Comparison of ENCODE assay signal across 24 cellular contexts in genomic region chr1:12335815-12336214, GRCh38.
"Had no signal": no experiment of that assay in that cellular context is flagged by ENCODE, and none has a peak within 500 bp of the region (broad histone marks: within the 10 kb centered on the region; RNA-seq: fewer than 3 reads in every experiment).

No MANE protein-coding gene starts in this region.

- H3K4me3 ChIP-seq: adrenal gland, SJCRH30 had no signal

- H3K27ac Mint-ChIP-seq: activated CD8-positive, alpha-beta T cell treated with anti-CD3 and anti-CD28 coated beads, Interleukin-2, amount 10 ng/mL, durations not matched to agents 7 days and 5 days; activated naive CD8-positive, alpha-beta T cell treated with anti-CD3 and anti-CD28 coated beads, Interleukin-2, amount 10 ng/mL, durations not matched to agents 7 days and 5 days had no signal

- DNase-seq: activated CD4-positive, alpha-beta T cell treated with anti-CD3 and anti-CD28 coated beads for 48 hours; activated CD4-positive, alpha-beta T cell treated with anti-CD3 and anti-CD28 coated beads, Interleukin-2, amount 50 U/mL, for 4 hours; activated CD4-positive, CD25-positive, alpha-beta regulatory T cell treated with anti-CD3 and anti-CD28 coated beads, Interleukin-2, amount 50 U/mL, for 72 hours; activated CD8-positive, alpha-beta memory T cell treated with anti-CD3 and anti-CD28 coated beads, Interleukin-2, amount 50 U/mL, for 48 hours; activated CD8-positive, alpha-beta T cell treated with anti-CD3 and anti-CD28 coated beads, Interleukin-2, amount 10 ng/mL, durations not matched to agents 7 days and 5 days; activated naive CD4-positive, alpha-beta T cell treated with anti-CD3 and anti-CD28 coated beads, Interleukin-2, amount 50 U/mL, for 16 hours; activated naive CD8-positive, alpha-beta T cell treated with anti-CD3 and anti-CD28 coated beads, Interleukin-2, amount 10 ng/mL, durations not matched to agents 7 days and 5 days; activated T-cell treated with anti-CD3 and anti-CD28 coated beads, Interleukin-2, amount 50 U/mL, for 1 hour; adrenal gland; aorta; Kasumi-1; KBM-7; NCI-H146; NCI-H1930; NCI-H2171 treated with DMSO at 0.1 percent for 48 hours; NCI-H226; NCI-H526 treated with DMSO at 0.1 percent for 48 hours; NCI-H82; Right ventricle myocardium superior; SJCRH30; SW 1271 had no signal

- H3K9me3 ChIP-seq: adrenal gland, SJCRH30 had no signal

- H3K9me3 Mint-ChIP-seq: activated naive CD8-positive, alpha-beta T cell treated with anti-CD3 and anti-CD28 coated beads, Interleukin-2, amount 10 ng/mL, durations not matched to agents 7 days and 5 days; WTC11 had no signal

- H3K4me3 Mint-ChIP-seq: activated CD8-positive, alpha-beta T cell treated with anti-CD3 and anti-CD28 coated beads, Interleukin-2, amount 10 ng/mL, durations not matched to agents 7 days and 5 days; activated naive CD8-positive, alpha-beta T cell treated with anti-CD3 and anti-CD28 coated beads, Interleukin-2, amount 10 ng/mL, durations not matched to agents 7 days and 5 days; WTC11 had no signal

- H3K27me3 ChIP-seq: adrenal gland, SJCRH30 had no signal

- ATAC-seq: activated CD8-positive, alpha-beta T cell treated with anti-CD3 and anti-CD28 coated beads, Interleukin-2, amount 10 ng/mL, durations not matched to agents 7 days and 5 days; SK-N-SH treated with all-trans-retinoic acid at 6 μM for 48 hours; WTC11 had no signal

- H3K27ac ChIP-seq: RWPE1, SJCRH30 had no signal

- H3K27me3 Mint-ChIP-seq: activated naive CD8-positive, alpha-beta T cell treated with anti-CD3 and anti-CD28 coated beads, Interleukin-2, amount 10 ng/mL, durations not matched to agents 7 days and 5 days had no signal
